Comparison of ENCODE assay signal across 8 cellular contexts in genomic region chr2:97996679-97997078, GRCh38. TPM values are rescaled to one million over a fixed set of nuclear protein-coding genes. Genes with fewer than 3 reads are reported as not detected.
A peak's percentile ranks its signal among the peaks of the same experiment; 100 is the strongest.
DNase-seq lines count a peak whose midpoint lies in the region; FAIRE-seq and TF ChIP-seq lines count a peak whose summit lies in the region.

No MANE protein-coding gene starts in this region.

- H3K9me3 ChIP-seq in adipocyte (ENCODE audit: control insufficient read depth, low read length) (no peaks in the 10 kb centered on the region), kidney (ENCODE audit: control insufficient read depth in 1 of 2, low read length in 2 of 2) (no peaks in the 10 kb centered on the region)

- no peak for FAIRE-seq in kidney (lab: Jason Lieb, UNC)

- no peak for TF ChIP-seq CTCF in kidney (IDR thresholded peaks at IDR 0.05; ENCODE audit: borderline replicate concordance, extremely low read depth, insufficient read depth)

- no peak overlapping the region for H3K27ac ChIP-seq in kidney (ENCODE audit: low read depth in 2 of 2, low read length in 2 of 2)
- peak overlapping the region; percentile 96 for H3K27ac ChIP-seq in substantia nigra (ENCODE audit: low read depth, low read length, poor library complexity, severe bottlenecking)

- intact Hi-C loops in kidney (cut with DNase I), result no loop called here

- H3K9ac ChIP-seq in adipocyte (ENCODE audit: low read length) (peak overlapping the region; percentile 95), kidney (ENCODE audit: low read length in 2 of 2) (peak overlapping the region in 1 of 2 donors; percentile 65)

- peak overlapping the region; percentile 96 for H3K4me3 ChIP-seq in adipocyte (ENCODE audit: low read length)
- H3K4me3 ChIP-seq in kidney (ENCODE audit: low read length in 2 of 2), result peak overlapping the region; percentile 86 to 95

- peaks cover 5% of the 10 kb centered on the region for H3K36me3 Mint-ChIP-seq in T-helper 2 cell treated with Interferon-gamma antibody and Interleukin-4, amounts not matched to agents 5 μg/mL and 100 μg/mL, for 36 hours (ENCODE audit: low read depth)

- peaks cover 30% of the 10 kb centered on the region for H3K4me1 ChIP-seq in adipocyte (ENCODE audit: control insufficient read depth, insufficient read depth, low read length)
- H3K4me1 ChIP-seq in kidney (ENCODE audit: control insufficient read depth in 1 of 2, insufficient read depth in 1 of 2, low read depth in 1 of 2, low read length in 2 of 2), result peaks cover 4 to 12% of the 10 kb centered on the region in 2 donors

- no peaks in the 10 kb centered on the region for H3K9me3 Mint-ChIP-seq in T-helper 2 cell treated with Interferon-gamma antibody and Interleukin-4, amounts not matched to agents 5 μg/mL and 100 μg/mL, for 36 hours

- H3K27me3 Mint-ChIP-seq in T-helper 2 cell treated with Interferon-gamma antibody and Interleukin-4, amounts not matched to agents 5 μg/mL and 100 μg/mL, for 36 hours (ENCODE audit: low read depth), result no peaks in the 10 kb centered on the region

- H3K4me3 Mint-ChIP-seq in T-helper 2 cell treated with Interferon-gamma antibody and Interleukin-4, amounts not matched to agents 5 μg/mL and 100 μg/mL, for 36 hours, result peak overlapping the region; percentile 88

- H3K27ac Mint-ChIP-seq in T-helper 2 cell treated with Interferon-gamma antibody and Interleukin-4, amounts not matched to agents 5 μg/mL and 100 μg/mL, for 36 hours, result peak overlapping the region; percentile 81

- DNase-seq in T-helper 2 cell treated with Interferon-gamma antibody and Interleukin-4, amounts not matched to agents 5 μg/mL and 100 μg/mL, for 36 hours (ENCODE audit: low spot score), result no peak
- DNase-seq in T-helper 2 cell, result no peak
- no peak for DNase-seq in adipocyte (ENCODE audit: low read depth)
- DNase-seq in kidney, result no peak
- no peak for DNase-seq in substantia nigra (lab: John Stamatoyannopoulos, UW)
- DNase-seq in GM19238 (ENCODE audit: insufficient read length, low spot score), result no peak
- DNase-seq in DMS153 treated with DMSO at 0.1 percent for 48 hours (lab: John Stamatoyannopoulos, UW; ENCODE audit: unreplicated experiment), result no peak
- no peak for DNase-seq in LoVo (ENCODE audit: low spot score)

- H3K4me1 Mint-ChIP-seq in T-helper 2 cell treated with Interferon-gamma antibody and Interleukin-4, amounts not matched to agents 5 μg/mL and 100 μg/mL, for 36 hours (ENCODE audit: low read depth), result peaks cover 25% of the 10 kb centered on the region

- no peaks in the 10 kb centered on the region for H3K36me3 ChIP-seq in adipocyte (ENCODE audit: control insufficient read depth, insufficient read depth, low read length, severe bottlenecking)
- H3K36me3 ChIP-seq in kidney (ENCODE audit: control insufficient read depth in 1 of 2, insufficient read depth in 2 of 2, low read length in 2 of 2), result no peaks in the 10 kb centered on the region

- no peaks in the 10 kb centered on the region for H3K27me3 ChIP-seq in adipocyte (replicated peaks; ENCODE audit: control insufficient read depth, insufficient read depth, low read length)

RNA-seq across cellular contexts. Expression of gene TMEM131, which starts 0.9 kb away (rescaled TPM):
- 38.4 TPM for total RNA-seq in kidney
- polyA plus RNA-seq in kidney (ENCODE audit: insufficient read depth, low read depth, low replicate concordance), result 8.0 TPM
